ENCODE assay signal across 22 cellular contexts in genomic region chr17:58401287-58401686, GRCh38. TPM values are rescaled to one million over a fixed set of nuclear protein-coding genes. Genes with fewer than 3 reads are reported as not detected.
A peak's percentile ranks its signal among the peaks of the same experiment; 100 is the strongest.
DNase-seq lines count a peak whose midpoint lies in the region; ATAC-seq and TF ChIP-seq lines count a peak whose summit lies in the region.
"Had no signal": no experiment of that assay in that cellular context is flagged by ENCODE, and none has a peak within 500 bp of the region (broad histone marks: within the 10 kb centered on the region; RNA-seq: fewer than 3 reads in every experiment).

No MANE protein-coding gene starts in this region.

- H3K9me2 ChIP-seq in PC-9 (ENCODE audit: insufficient read depth) = no peaks in the 10 kb centered on the region
- H3K9me2 ChIP-seq: SK-N-SH had no signal

- no CpG with 5 or more reads among the region's 2 CpGs for WGBS in mesendoderm (ENCODE audit: extremely low coverage, insufficient coverage, low lambda C conversion rate)

- peak overlapping the region; percentile 11; the same call in 1 of the 2 replicates for H3K4me2 ChIP-seq in PC-9
- H3K4me2 ChIP-seq in mesendoderm (ENCODE audit: low read length) = no peak overlapping the region
- H3K4me2 ChIP-seq: SK-N-SH had no signal

- no peak overlapping the region for H2BK120ac ChIP-seq in mesendoderm (ENCODE audit: low read depth, low read length)

- peaks cover 23% of the 10 kb centered on the region for H3K4me1 ChIP-seq in PC-9 (replicated peaks; ENCODE audit: insufficient read depth)
- H3K4me1 ChIP-seq in mesendoderm (ENCODE audit: control insufficient read depth, low read depth, low read length) = peaks cover 9% of the 10 kb centered on the region
- H3K4me1 ChIP-seq in BE2C = no peaks in the 10 kb centered on the region
- H3K4me1 ChIP-seq in lower lobe of right lung = no peaks in the 10 kb centered on the region
- peaks cover 26% of the 10 kb centered on the region for H3K4me1 ChIP-seq in SJCRH30
- H3K4me1 ChIP-seq: left ventricle myocardium inferior, thyroid gland had no signal

- no peak overlapping the region for H3K4me3 ChIP-seq in PC-9
- no peak overlapping the region for H3K4me3 ChIP-seq in mesendoderm (ENCODE audit: low read length)
- no peak overlapping the region for H3K4me3 ChIP-seq in BE2C (ENCODE audit: low read depth, low read length)
- H3K4me3 ChIP-seq in lower lobe of right lung = no peak overlapping the region
- no peak overlapping the region for H3K4me3 ChIP-seq in SJCRH30
- H3K4me3 ChIP-seq: left ventricle myocardium inferior, thyroid gland had no signal

- no peak overlapping the region for H4K5ac ChIP-seq in mesendoderm (ENCODE audit: low read length)

- H2AK5ac ChIP-seq in mesendoderm (ENCODE audit: low read length) = no peak overlapping the region

- no TSS peak for BruUV-seq in PC-9 (replicated peaks; lab: Mats Ljungman, UMichigan)

- H2AFZ ChIP-seq in PC-9 = no peak overlapping the region

- no peak overlapping the region for H2BK5ac ChIP-seq in mesendoderm (ENCODE audit: low read length)

- no peak overlapping the region for H3K56ac ChIP-seq in mesendoderm (ENCODE audit: low read length)

- no peaks in the 10 kb centered on the region; the same call in 1 of the 2 replicates for H3K9me3 ChIP-seq in PC-9 (ENCODE audit: insufficient read depth, low read depth)
- no peaks in the 10 kb centered on the region for H3K9me3 ChIP-seq in BE2C
- no peaks in the 10 kb centered on the region for H3K9me3 ChIP-seq in lower lobe of right lung
- H3K9me3 ChIP-seq in SJCRH30 (replicated peaks) = no peaks in the 10 kb centered on the region
- H3K9me3 ChIP-seq: left ventricle myocardium inferior, SK-N-SH, thyroid gland had no signal

- H3K9ac ChIP-seq in mesendoderm (ENCODE audit: low read length) = no peak overlapping the region
- H3K9ac ChIP-seq: SK-N-SH had no signal

- H3K18ac ChIP-seq in mesendoderm (ENCODE audit: low read length) = peak overlapping the region; percentile 45

- intact Hi-C loops in PC-9 (cut with micrococcal nuclease; ENCODE audit: unreplicated experiment) (no loop called here), lower lobe of right lung (cut with DNase I) (no loop called here)

- no peak overlapping the region for H2BK15ac ChIP-seq in mesendoderm (replicated peaks; ENCODE audit: low read depth)

- H3K36me3 ChIP-seq in PC-9 (ENCODE audit: low read depth) (no peaks in the 10 kb centered on the region), mesendoderm (ENCODE audit: control insufficient read depth, insufficient read depth, low read length) (no peaks in the 10 kb centered on the region), BE2C (no peaks in the 10 kb centered on the region), lower lobe of right lung (no peaks in the 10 kb centered on the region), SJCRH30 (no peaks in the 10 kb centered on the region)
- H3K36me3 ChIP-seq: left ventricle myocardium inferior, thyroid gland had no signal

- no peak overlapping the region for H4K8ac ChIP-seq in mesendoderm (ENCODE audit: low read depth, low read length)

- no peak overlapping the region for H3K4ac ChIP-seq in mesendoderm (ENCODE audit: low read depth, low read length)

- H3K79me2 ChIP-seq in PC-9 (ENCODE audit: low read depth) (no peaks in the 10 kb centered on the region), mesendoderm (ENCODE audit: control insufficient read depth, insufficient read depth, low read length) (no peaks in the 10 kb centered on the region)

- CTCF ChIA-PET in PC-9 (lab: Charles Lee) = no interaction called here

- H3K27ac ChIP-seq in PC-9 (no peak overlapping the region), mesendoderm (ENCODE audit: low read depth, low read length) (no peak overlapping the region), lower lobe of right lung (no peak overlapping the region), SJCRH30 (no peak overlapping the region)
- H3K27ac ChIP-seq: left ventricle myocardium inferior, thyroid gland had no signal

- ATAC-seq in lower lobe of right lung = no peak
- ATAC-seq: stimulated activated naive B cell treated with anti-CD40 and anti-IgM and Interleukin-4, amounts not matched to agents 10 μg/mL and 1 μg/mL and 100 μg/mL, for 72 hours had no signal

- H3K27me3 ChIP-seq in PC-9 (ENCODE audit: insufficient read depth, low read depth) = 0 out of 2 replicates have a peak, but pooled peaks cover 7% of the 10 kb centered on the region
- H3K27me3 ChIP-seq in mesendoderm (ENCODE audit: insufficient read depth, low read length, poor library complexity) = no peaks in the 10 kb centered on the region
- peaks cover 91% of the 10 kb centered on the region for H3K27me3 ChIP-seq in BE2C
- H3K27me3 ChIP-seq in lower lobe of right lung (ENCODE audit: low read depth) = no peaks in the 10 kb centered on the region
- H3K27me3 ChIP-seq in SJCRH30 = no peaks in the 10 kb centered on the region
- H3K27me3 ChIP-seq: thyroid gland had no signal

- POLR2A ChIA-PET in PC-9 (lab: Charles Lee; ENCODE audit: unreplicated experiment) = no interaction called here

- DNase-seq in DMS53 treated with DMSO at 0.1 percent for 48 hours (lab: John Stamatoyannopoulos, UW; ENCODE audit: unreplicated experiment) (peak; percentile 35), NCI-H2029 treated with DMSO at 0.1 percent for 48 hours (lab: John Stamatoyannopoulos, UW) (peak; percentile 32), PC-9 (no peak), mesendoderm (no peak), BE2C (no peak), midbrain (lab: John Stamatoyannopoulos, UW) (no peak), lower lobe of right lung (no peak), SJCRH30 (no peak)
- DNase-seq: activated CD4-positive, CD25-positive, alpha-beta regulatory T cell treated with anti-CD3 and anti-CD28 coated beads, Interleukin-2, amount 50 U/mL, for 72 hours; activated CD8-positive, alpha-beta memory T cell treated with anti-CD3 and anti-CD28 coated beads for 24 hours; glutamatergic neuron; KG1; left ventricle myocardium inferior; NCI-H1092 treated with DMSO at 0.1 percent for 48 hours; occipital lobe; retina; SK-N-SH; stimulated activated naive B cell treated with anti-CD40 and anti-IgM and Interleukin-4, amounts not matched to agents 10 μg/mL and 1 μg/mL and 100 μg/mL, for 72 hours; T-helper 9 cell; thyroid gland had no signal

- H3K23ac ChIP-seq in mesendoderm (ENCODE audit: low read length) = no peak overlapping the region

- H4K20me1 ChIP-seq in PC-9 (ENCODE audit: insufficient read depth) = no peaks in the 10 kb centered on the region

- peaks cover 14% of the 10 kb centered on the region; the same call in 1 of the 2 replicates for H3F3A ChIP-seq in PC-9 (ENCODE audit: insufficient read depth, low read depth)

- no peaks in the 10 kb centered on the region for H3K79me1 ChIP-seq in mesendoderm (ENCODE audit: low read length)

- TF ChIP-seq CTCF in PC-9 (conservative IDR thresholded peaks at IDR 0.05) (no peak), BE2C (IDR thresholded peaks at IDR 0.05; ENCODE audit: low read depth, low read length) (no peak), lower lobe of right lung (IDR thresholded peaks at IDR 0.05) (no peak)

RNA-seq across cellular contexts. Expression of gene RNF43, which starts 16.0 kb away (rescaled TPM):
- total RNA-seq in PC-9 (2021) (0.33 TPM in 1 of 2 replicates, not detected in the other), lower lobe of right lung (9.7 TPM)
- 1.7 TPM for polyA plus RNA-seq in mesendoderm (2013, experiment 1 of 2)
- 1.3 TPM for polyA plus RNA-seq in mesendoderm (2013, experiment 2 of 2)
- not detected for polyA plus RNA-seq in BE2C (2012; ENCODE audit: insufficient read depth, insufficient read length, low read depth)
- total RNA-seq in SJCRH30 (2014; rRNA removed; shearing (Covaris generic)) = not detected in 2 replicates
- total RNA-seq: myocyte, NCI-H460 had no signal
- polyA plus RNA-seq: SK-N-SH had no signal

RNA-seq across cellular contexts. Expression of gene SUPT4H1, which starts 49.3 kb away (rescaled TPM):
- total RNA-seq in PC-9 (2021) (72.2 and 74.8 TPM in 2 replicates), lower lobe of right lung (82.4 TPM)
- 97.5 TPM for polyA plus RNA-seq in mesendoderm (2013, experiment 1 of 2)
- polyA plus RNA-seq in mesendoderm (2013, experiment 2 of 2) = 99.4 TPM
- polyA plus RNA-seq in BE2C (2012; ENCODE audit: insufficient read depth, insufficient read length, low read depth) = 510 TPM
- 61.2 and 61.3 TPM in 2 replicates for total RNA-seq in SJCRH30 (2014; rRNA removed; shearing (Covaris generic))

Comparison
In these comparisons a context has a peak if more than half of its experiments do, and no peak if none do; other contexts are left out.
1. DNase-seq: peak in DMS53 treated with DMSO at 0.1 percent for 48 hours (single experiment) and NCI-H2029 treated with DMSO at 0.1 percent for 48 hours (single experiment); none in PC-9 (0 of 2), mesendoderm (single experiment), BE2C (single experiment), midbrain (single experiment), lower lobe of right lung (single experiment) and SJCRH30 (0 of 2).